In the genomic region with DNA sequence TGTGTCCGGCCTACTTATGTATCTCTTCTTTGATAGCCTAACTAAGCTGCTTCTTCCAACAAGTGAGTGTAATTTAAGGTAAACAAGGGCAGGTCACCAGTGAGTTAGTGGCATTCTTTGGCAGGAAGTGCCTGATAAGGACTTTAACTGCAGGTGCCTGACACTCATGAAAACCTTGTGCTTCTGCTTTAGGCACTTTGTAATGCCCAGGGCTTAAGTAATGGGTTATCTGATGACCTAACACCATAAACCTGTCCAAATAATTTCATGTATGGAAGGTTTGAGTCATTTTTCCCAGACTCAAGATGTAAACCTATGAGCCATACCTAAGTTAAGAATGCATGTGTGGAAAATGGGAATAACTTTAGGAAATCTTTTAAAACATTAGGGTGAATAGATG, we compare ENCODE assay signal across 23 cellular contexts. TPM values are rescaled to one million over a fixed set of nuclear protein-coding genes. Genes with fewer than 3 reads are reported as not detected.
DNase-seq lines count a peak whose midpoint lies in the region; ATAC-seq, FAIRE-seq and TF ChIP-seq lines count a peak whose summit lies in the region.
"Had no signal": no experiment of that assay in that cellular context is flagged by ENCODE, and none has a peak within 500 bp of the region (broad histone marks: within the 10 kb centered on the region; RNA-seq: fewer than 3 reads in every experiment).

No MANE protein-coding gene starts in this region.

- no peaks in the 10 kb centered on the region for H3K4me1 Mint-ChIP-seq in T-helper 2 cell treated with Interferon-gamma antibody and Interleukin-4, amounts not matched to agents 5 μg/mL and 100 μg/mL, for 36 hours (ENCODE audit: low read depth)
- no peaks in the 10 kb centered on the region for H3K4me1 Mint-ChIP-seq in astrocyte (ENCODE audit: low read depth, unreplicated experiment)

- no peak for FAIRE-seq in astrocyte (lab: Jason Lieb, UNC)
- FAIRE-seq: HTR-8/SVneo had no signal

- H4K20me1 ChIP-seq in astrocyte (ENCODE audit: insufficient read depth, low read length): peaks cover 8% of the 10 kb centered on the region

- peaks cover 80% of the 10 kb centered on the region for H3K36me3 Mint-ChIP-seq in T-helper 2 cell treated with Interferon-gamma antibody and Interleukin-4, amounts not matched to agents 5 μg/mL and 100 μg/mL, for 36 hours (ENCODE audit: low read depth)
- H3K36me3 Mint-ChIP-seq in astrocyte (ENCODE audit: low read depth, unreplicated experiment): peaks cover 27% of the 10 kb centered on the region

- intact Hi-C loops in left colon (cut with DNase I, micrococcal nuclease): no loop called here

- no peak for DNase-seq in T-helper 2 cell treated with Interferon-gamma antibody and Interleukin-4, amounts not matched to agents 5 μg/mL and 100 μg/mL, for 36 hours (ENCODE audit: low spot score)
- DNase-seq in T-helper 2 cell (no peak), astrocyte (ENCODE audit: low read depth) (peak; percentile 8), left colon (no peak), brain microvascular endothelial cell (no peak), kidney glomerular epithelial cell (lab: John Stamatoyannopoulos, UW) (no peak), NCI-H2171 treated with DMSO at 0.1 percent for 48 hours (lab: John Stamatoyannopoulos, UW) (no peak)
- DNase-seq: Calu3; CD8-positive, alpha-beta T cell; DMS153; GF-D8; Karpas-422; NCI-H1694; NCI-H2081; NCI-H446 treated with DMSO at 0.1 percent for 48 hours; NCI-H526 treated with DMSO at 0.1 percent for 48 hours; OCI-M1; Right ventricle myocardium superior had no signal

- H3K4me3 ChIP-seq in astrocyte (ENCODE audit: insufficient read depth, low read depth, low read length) (no peak overlapping the region), brain microvascular endothelial cell (ENCODE audit: low read depth, low read length) (no peak overlapping the region)
- H3K4me3 ChIP-seq: BLaER1 treated with 17β-estradiol and CSF1 and Interleukin-3, amounts not matched to agents 10 nM and 100 nM had no signal

- in situ Hi-C loops in brain microvascular endothelial cell (cut with HindIII; ENCODE audit: low pct_ligation_motif_present, low sequenced_read_pairs): no loop called here

- no peak overlapping the region for H3K9ac ChIP-seq in astrocyte (ENCODE audit: low read length)
- H3K9ac ChIP-seq: BLaER1 treated with 17β-estradiol and CSF1 and Interleukin-3, amounts not matched to agents 10 nM and 100 nM had no signal

- H3K4me3 Mint-ChIP-seq in T-helper 2 cell treated with Interferon-gamma antibody and Interleukin-4, amounts not matched to agents 5 μg/mL and 100 μg/mL, for 36 hours: no peak overlapping the region
- H3K4me3 Mint-ChIP-seq in astrocyte (ENCODE audit: unreplicated experiment): no peak overlapping the region
- H3K4me3 Mint-ChIP-seq: CD8-positive, alpha-beta T cell; IgD-negative memory B cell had no signal

- H3K9me3 Mint-ChIP-seq in T-helper 2 cell treated with Interferon-gamma antibody and Interleukin-4, amounts not matched to agents 5 μg/mL and 100 μg/mL, for 36 hours: peaks cover 24% of the 10 kb centered on the region
- peaks cover 11% of the 10 kb centered on the region for H3K9me3 Mint-ChIP-seq in astrocyte (ENCODE audit: unreplicated experiment)
- H3K9me3 Mint-ChIP-seq: CD8-positive, alpha-beta T cell had no signal

- no peaks in the 10 kb centered on the region for H3K79me2 ChIP-seq in astrocyte (ENCODE audit: insufficient read depth, low read length)

- peaks cover 7% of the 10 kb centered on the region for H3K4me1 ChIP-seq in astrocyte (ENCODE audit: insufficient read depth, low read length)

- TF ChIP-seq CTCF in astrocyte (IDR thresholded peaks at IDR 0.05; ENCODE audit: insufficient read depth, low read depth, low read length) (no peak), brain microvascular endothelial cell (IDR thresholded peaks at IDR 0.05; ENCODE audit: low read depth, low read length, missing control alignments) (no peak)

- H3K4me2 ChIP-seq in astrocyte (ENCODE audit: low read length): no peak overlapping the region
- H3K4me2 ChIP-seq: BLaER1 treated with 17β-estradiol and CSF1 and Interleukin-3, amounts not matched to agents 10 nM and 100 nM had no signal

- no peak overlapping the region for H2AFZ ChIP-seq in astrocyte (ENCODE audit: low read depth, low read length)

- ATAC-seq in left colon: peak; percentile 59
- ATAC-seq in HG03520 (IDR thresholded peaks at IDR 0.05; ENCODE audit: unreplicated experiment): no peak
- ATAC-seq: CD8-positive, alpha-beta T cell had no signal

- peaks cover 13% of the 10 kb centered on the region for H3K9me3 ChIP-seq in astrocyte (ENCODE audit: insufficient read depth, low read depth, low read length)

- H3K27ac Mint-ChIP-seq in T-helper 2 cell treated with Interferon-gamma antibody and Interleukin-4, amounts not matched to agents 5 μg/mL and 100 μg/mL, for 36 hours: peak overlapping the region; percentile 26
- H3K27ac Mint-ChIP-seq in astrocyte (ENCODE audit: unreplicated experiment): no peak overlapping the region
- H3K27ac Mint-ChIP-seq: CD8-positive, alpha-beta T cell; IgD-negative memory B cell had no signal

- no peaks in the 10 kb centered on the region for H3K27me3 ChIP-seq in astrocyte (ENCODE audit: insufficient read depth, low read length)
- no peaks in the 10 kb centered on the region for H3K27me3 ChIP-seq in brain microvascular endothelial cell (replicated peaks)
- H3K27me3 ChIP-seq: BLaER1 treated with 17β-estradiol and CSF1 and Interleukin-3, amounts not matched to agents 10 nM and 100 nM had no signal

- H3K27ac ChIP-seq in astrocyte (ENCODE audit: low read depth, low read length) (no peak overlapping the region), brain microvascular endothelial cell (no peak overlapping the region)
- H3K27ac ChIP-seq: 22Rv1; BLaER1 treated with 17β-estradiol and CSF1 and Interleukin-3, amounts not matched to agents 10 nM and 100 nM had no signal

- H3K27me3 Mint-ChIP-seq in T-helper 2 cell treated with Interferon-gamma antibody and Interleukin-4, amounts not matched to agents 5 μg/mL and 100 μg/mL, for 36 hours (ENCODE audit: low read depth): no peaks in the 10 kb centered on the region
- H3K27me3 Mint-ChIP-seq in astrocyte (ENCODE audit: low read depth, unreplicated experiment): no peaks in the 10 kb centered on the region

- H3K36me3 ChIP-seq in astrocyte (ENCODE audit: insufficient read depth, low read length): peaks cover 31% of the 10 kb centered on the region
- H3K36me3 ChIP-seq in brain microvascular endothelial cell (replicated peaks): peaks cover 20% of the 10 kb centered on the region

RNA-seq across cellular contexts. Expression of gene BCOR, which starts 43.0 kb away (rescaled TPM):
- total RNA-seq in astrocyte (9.0 TPM in 2 replicates), left colon (10 to 100 TPM; 19.0 to 24.4 TPM)
